14 cellular contexts compared by ENCODE assay signal in the genomic region with DNA sequence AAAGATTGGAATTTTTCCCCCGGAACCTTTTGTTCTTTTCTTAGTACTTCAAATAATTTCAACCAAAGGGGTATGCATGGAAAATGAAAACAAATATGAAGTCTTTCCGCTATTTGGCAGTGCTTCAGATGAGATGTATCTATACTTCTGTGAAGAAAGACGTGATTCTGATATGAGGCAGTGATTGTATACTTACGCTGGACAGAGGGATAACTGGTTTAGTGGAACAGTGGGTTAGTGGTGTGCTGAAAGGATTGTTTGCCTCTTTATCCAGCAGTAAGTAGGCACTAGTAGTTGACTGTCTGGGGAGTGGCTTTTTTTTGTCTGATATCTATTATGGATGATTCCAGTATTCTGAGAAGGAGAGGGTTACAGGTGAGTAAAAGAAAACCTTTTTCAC.
DNase-seq lines count a peak whose midpoint lies in the region; ATAC-seq and TF ChIP-seq lines count a peak whose summit lies in the region.
"Had no signal": no experiment of that assay in that cellular context is flagged by ENCODE, and none has a peak within 500 bp of the region (broad histone marks: within the 10 kb centered on the region; RNA-seq: fewer than 3 reads in every experiment).

No MANE protein-coding gene starts in this region.

- H3K4me3 ChIP-seq in epithelial cell of esophagus (ENCODE audit: low read length) (peak overlapping the region; percentile 1), rectal smooth muscle tissue (ENCODE audit: low read length) (peak overlapping the region; percentile 44)
- H3K4me3 ChIP-seq: cardiac muscle cell, thyroid gland had no signal

- H3K27me3 ChIP-seq in rectal smooth muscle tissue (ENCODE audit: control insufficient read depth, insufficient read depth, low read length) = no peaks in the 10 kb centered on the region
- H3K27me3 ChIP-seq: cardiac muscle cell, thyroid gland had no signal

- no peak overlapping the region for H3K27ac ChIP-seq in rectal smooth muscle tissue (ENCODE audit: low read depth, low read length)
- H3K27ac ChIP-seq: thyroid gland had no signal

- no peak overlapping the region for H3K9ac ChIP-seq in rectal smooth muscle tissue (ENCODE audit: low read length)

- H3K4me1 ChIP-seq in rectal smooth muscle tissue (ENCODE audit: control insufficient read depth, insufficient read depth, low read length) = peaks cover 6% of the 10 kb centered on the region
- H3K4me1 ChIP-seq: thyroid gland had no signal

- DNase-seq in NCI-H1092 treated with DMSO at 0.1 percent for 48 hours (lab: John Stamatoyannopoulos, UW) (peak; percentile 74), NCI-H1092 (lab: John Stamatoyannopoulos, UW) (no peak), NCI-H82 treated with DMSO at 0.1 percent for 48 hours (lab: John Stamatoyannopoulos, UW; ENCODE audit: unreplicated experiment) (peak; percentile 67), epithelial cell of esophagus (ENCODE audit: low read depth) (no peak), NCI-H1417 treated with DMSO at 0.1 percent for 48 hours (lab: John Stamatoyannopoulos, UW) (no peak)
- DNase-seq: GF-D8; NCI-H446; stimulated activated CD4-positive, alpha-beta T cell treated with anti-CD3 and anti-CD28 coated beads, Interleukin-4, amount 100 ng/mL, for 1 hour; T-helper 2 cell; thyroid gland had no signal

- TF ChIP-seq CTCF in epithelial cell of esophagus (IDR thresholded peaks at IDR 0.05; ENCODE audit: insufficient read depth, low read depth, low read length, missing control alignments) = no peak

- ATAC-seq in HG03354 (IDR thresholded peaks at IDR 0.05; ENCODE audit: poor library complexity, severe bottlenecking, unreplicated experiment) (no peak), GM18867 (IDR thresholded peaks at IDR 0.05; ENCODE audit: unreplicated experiment) (no peak)

- no peaks in the 10 kb centered on the region for H3K36me3 ChIP-seq in rectal smooth muscle tissue (ENCODE audit: control insufficient read depth, insufficient read depth, low read length)
- H3K36me3 ChIP-seq: cardiac muscle cell, thyroid gland had no signal

Comparison
In these comparisons a context has a peak if more than half of its experiments do, and no peak if none do; other contexts are left out.
1. DNase-seq: peak in NCI-H1092 treated with DMSO at 0.1 percent for 48 hours (single experiment) and NCI-H82 treated with DMSO at 0.1 percent for 48 hours (single experiment); none in NCI-H1092 (single experiment), epithelial cell of esophagus (single experiment) and NCI-H1417 treated with DMSO at 0.1 percent for 48 hours (single experiment).